8 cellular contexts compared by ENCODE assay signal in the genomic region with DNA sequence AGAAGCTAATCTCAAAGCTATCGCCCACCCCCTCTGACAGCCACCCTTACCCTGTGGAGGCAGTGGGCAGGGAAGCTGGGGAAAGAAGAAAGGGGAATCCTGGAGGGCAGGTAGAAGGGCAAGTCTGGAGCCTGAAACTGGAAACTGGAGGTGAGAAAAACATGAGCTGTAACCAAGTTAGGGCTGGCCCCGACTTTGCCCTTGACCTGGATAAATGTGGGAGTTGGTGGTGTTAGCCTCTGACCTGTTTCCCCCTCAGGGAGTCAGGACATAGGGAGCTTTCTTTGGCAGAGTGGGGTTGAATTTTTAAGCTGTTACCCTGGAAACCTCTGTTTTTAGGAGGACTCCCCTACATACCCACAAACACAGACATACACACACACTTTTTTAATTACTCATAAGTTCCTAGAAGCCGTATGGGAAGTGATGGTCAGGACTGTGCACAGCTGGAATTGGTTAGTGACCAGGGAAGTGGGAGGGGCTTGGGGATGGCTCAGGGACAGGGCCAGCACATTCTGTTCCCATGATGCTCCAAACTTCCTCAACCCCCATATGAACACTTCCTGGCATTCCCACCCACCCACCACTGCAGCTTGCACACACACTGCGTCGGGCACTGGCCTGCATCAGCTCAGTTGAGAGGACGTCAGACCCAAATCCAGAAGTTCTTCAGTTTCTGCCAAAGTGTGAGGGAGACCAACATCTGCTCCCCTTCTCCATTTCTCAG. TPM values are rescaled to one million over a fixed set of nuclear protein-coding genes. Genes with fewer than 3 reads are reported as not detected.
DNase-seq lines count a peak whose midpoint lies in the region; ATAC-seq and TF ChIP-seq lines count a peak whose summit lies in the region.

No MANE protein-coding gene starts in this region.

- H3K27ac ChIP-seq in HL-60 (replicated peaks) = peak overlapping the region; percentile 64
- H3K27ac ChIP-seq in gastroesophageal sphincter = peak overlapping the region; percentile 86 to 92 (median 88)
- peak overlapping the region; percentile 69 to 72 for H3K27ac ChIP-seq in ovary

- CTCF ChIA-PET in WTC11 (lab: Charles Lee) = interaction anchor here (0.5 to 1.6 kb wide), 5 partner anchors 12 to 1214 kb away, joined by 3 to 5 read pairs (median 4); a partner anchor contains a TSS

- peaks cover 18% of the 10 kb centered on the region for H3K4me1 Mint-ChIP-seq in WTC11

- H3K27ac Mint-ChIP-seq in WTC11 = no peak overlapping the region

- POLR2A ChIA-PET in WTC11 (lab: Charles Lee) = interaction anchor here (1.2 kb wide), 1 partner anchor 17 kb away, joined by 4 read pairs; no protein-coding TSS in a partner anchor

- H3K9me3 ChIP-seq in gastroesophageal sphincter = no peaks in the 10 kb centered on the region
- no peaks in the 10 kb centered on the region for H3K9me3 ChIP-seq in ovary

- H3K4me3 ChIP-seq in HL-60 (replicated peaks; ENCODE audit: insufficient read depth, low read length) (no peak overlapping the region), gastroesophageal sphincter (peak overlapping the region in 1 of 2 donors; percentile 19), ovary (peak overlapping the region; percentile 19)

- H3K36me3 ChIP-seq in gastroesophageal sphincter (no peaks in the 10 kb centered on the region), ovary (no peaks in the 10 kb centered on the region)

- TF ChIP-seq EP300 in gastroesophageal sphincter (IDR thresholded peaks at IDR 0.05) = peak; percentile 59
- peak; percentile 100 for TF ChIP-seq EP300 in ovary (IDR thresholded peaks at IDR 0.05)

- TF ChIP-seq CTCF in HL-60 (IDR thresholded peaks at IDR 0.05; ENCODE audit: insufficient read depth, low read length) (no peak), WTC11 (IDR thresholded peaks at IDR 0.05) (no peak), gastroesophageal sphincter (IDR thresholded peaks at IDR 0.05) (no peak), ovary (IDR thresholded peaks at IDR 0.05) (no peak)

- ATAC-seq in WTC11 (peak; percentile 63), gastroesophageal sphincter (peak; percentile 96), GM18519 (IDR thresholded peaks at IDR 0.05; ENCODE audit: low FRiP score, unreplicated experiment) (no peak)

- TF ChIP-seq POLR2A in gastroesophageal sphincter (IDR thresholded peaks at IDR 0.05) (peak; percentile 45 to 46), ovary (IDR thresholded peaks at IDR 0.05) (peak; percentile 63)

- H3K4me3 Mint-ChIP-seq in WTC11 = no peak overlapping the region

- no peaks in the 10 kb centered on the region for H3K36me3 Mint-ChIP-seq in WTC11

- H3K9me3 Mint-ChIP-seq in WTC11 = no peaks in the 10 kb centered on the region

- H3K27me3 Mint-ChIP-seq in WTC11 (ENCODE audit: low read depth) = peaks cover 12% of the 10 kb centered on the region

- peak; percentile 68 to 79 for DNase-seq in HL-60 (ENCODE audit: low read depth in 1 of 2, low spot score in 1 of 2)
- no peak for DNase-seq in WTC11 (ENCODE audit: low spot score)
- peak; percentile 87 to 98 (median 92) for DNase-seq in ovary
- DNase-seq in COLO829 (ENCODE audit: low spot score) = no peak
- DNase-seq in activated gamma-delta T cell (lab: John Stamatoyannopoulos, UW) = no peak
- no peak for DNase-seq in GF-D8 (lab: John Stamatoyannopoulos, UW)

- WGBS in gastroesophageal sphincter (ENCODE audit: low coverage in 1 of 2), 2 donors = 24% methylated on average over 4 to 6 of the region's 6 CpGs
- WGBS in ovary, 3 donors = 3 to 8% (median 5%) methylated on average over 5 to 6 of the region's 6 CpGs

- H3K4me1 ChIP-seq in gastroesophageal sphincter = peaks cover 0 to 22% (median 10%) of the 10 kb centered on the region in 3 donors
- peaks cover 9% of the 10 kb centered on the region for H3K4me1 ChIP-seq in ovary (ENCODE audit: insufficient read depth)

- H3K27me3 ChIP-seq in HL-60 (ENCODE audit: insufficient read depth, poor library complexity, severe bottlenecking) (no peaks in the 10 kb centered on the region), gastroesophageal sphincter (peaks cover 29% of the 10 kb centered on the region), ovary (no peaks in the 10 kb centered on the region)

- intact Hi-C loops in ovary (cut with DNase I) = loop anchor here in 1 of 4 donors (5.0 kb wide), 1 partner anchor 85 kb away; a partner anchor contains a TSS

TF ChIP-seq in WTC11, 78 proteins besides CTCF, POLR2A, EP300 and RAD21:
- TF ChIP-seq, protein P1, sequence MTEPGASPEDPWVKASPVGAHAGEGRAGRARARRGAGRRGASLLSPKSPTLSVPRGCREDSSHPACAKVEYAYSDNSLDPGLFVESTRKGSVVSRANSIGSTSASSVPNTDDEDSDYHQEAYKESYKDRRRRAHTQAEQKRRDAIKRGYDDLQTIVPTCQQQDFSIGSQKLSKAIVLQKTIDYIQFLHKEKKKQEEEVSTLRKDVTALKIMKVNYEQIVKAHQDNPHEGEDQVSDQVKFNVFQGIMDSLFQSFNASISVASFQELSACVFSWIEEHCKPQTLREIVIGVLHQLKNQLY (CRISPR knock-in tag; IDR thresholded peaks at IDR 0.05) = no peak
- TF ChIP-seq SMAD3 (CRISPR knock-in tag; IDR thresholded peaks at IDR 0.05; ENCODE audit: borderline replicate concordance) = no peak
- TF ChIP-seq FOXP1 (CRISPR knock-in tag; IDR thresholded peaks at IDR 0.05; ENCODE audit: borderline replicate concordance) = no peak
- TF ChIP-seq, protein P2, sequence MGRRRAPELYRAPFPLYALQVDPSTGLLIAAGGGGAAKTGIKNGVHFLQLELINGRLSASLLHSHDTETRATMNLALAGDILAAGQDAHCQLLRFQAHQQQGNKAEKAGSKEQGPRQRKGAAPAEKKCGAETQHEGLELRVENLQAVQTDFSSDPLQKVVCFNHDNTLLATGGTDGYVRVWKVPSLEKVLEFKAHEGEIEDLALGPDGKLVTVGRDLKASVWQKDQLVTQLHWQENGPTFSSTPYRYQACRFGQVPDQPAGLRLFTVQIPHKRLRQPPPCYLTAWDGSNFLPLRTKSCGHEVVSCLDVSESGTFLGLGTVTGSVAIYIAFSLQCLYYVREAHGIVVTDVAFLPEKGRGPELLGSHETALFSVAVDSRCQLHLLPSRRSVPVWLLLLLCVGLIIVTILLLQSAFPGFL (CRISPR knock-in tag; IDR thresholded peaks at IDR 0.05; ENCODE audit: borderline replicate concordance) = no peak
- TF ChIP-seq ZNF121 (CRISPR knock-in tag; IDR thresholded peaks at IDR 0.05) = no peak
- TF ChIP-seq ZNF416 (CRISPR knock-in tag; IDR thresholded peaks at IDR 0.05) = no peak
- TF ChIP-seq, protein P3, sequence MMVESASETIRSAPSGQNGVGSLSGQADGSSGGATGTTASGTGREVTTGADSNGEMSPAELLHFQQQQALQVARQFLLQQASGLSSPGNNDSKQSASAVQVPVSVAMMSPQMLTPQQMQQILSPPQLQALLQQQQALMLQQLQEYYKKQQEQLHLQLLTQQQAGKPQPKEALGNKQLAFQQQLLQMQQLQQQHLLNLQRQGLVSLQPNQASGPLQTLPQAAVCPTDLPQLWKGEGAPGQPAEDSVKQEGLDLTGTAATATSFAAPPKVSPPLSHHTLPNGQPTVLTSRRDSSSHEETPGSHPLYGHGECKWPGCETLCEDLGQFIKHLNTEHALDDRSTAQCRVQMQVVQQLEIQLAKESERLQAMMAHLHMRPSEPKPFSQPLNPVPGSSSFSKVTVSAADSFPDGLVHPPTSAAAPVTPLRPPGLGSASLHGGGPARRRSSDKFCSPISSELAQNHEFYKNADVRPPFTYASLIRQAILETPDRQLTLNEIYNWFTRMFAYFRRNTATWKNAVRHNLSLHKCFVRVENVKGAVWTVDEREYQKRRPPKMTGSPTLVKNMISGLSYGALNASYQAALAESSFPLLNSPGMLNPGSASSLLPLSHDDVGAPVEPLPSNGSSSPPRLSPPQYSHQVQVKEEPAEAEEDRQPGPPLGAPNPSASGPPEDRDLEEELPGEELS (CRISPR knock-in tag; IDR thresholded peaks at IDR 0.05) = no peak
- TF ChIP-seq, protein P4, sequence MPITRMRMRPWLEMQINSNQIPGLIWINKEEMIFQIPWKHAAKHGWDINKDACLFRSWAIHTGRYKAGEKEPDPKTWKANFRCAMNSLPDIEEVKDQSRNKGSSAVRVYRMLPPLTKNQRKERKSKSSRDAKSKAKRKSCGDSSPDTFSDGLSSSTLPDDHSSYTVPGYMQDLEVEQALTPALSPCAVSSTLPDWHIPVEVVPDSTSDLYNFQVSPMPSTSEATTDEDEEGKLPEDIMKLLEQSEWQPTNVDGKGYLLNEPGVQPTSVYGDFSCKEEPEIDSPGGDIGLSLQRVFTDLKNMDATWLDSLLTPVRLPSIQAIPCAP (CRISPR knock-in tag; IDR thresholded peaks at IDR 0.05) = no peak
- TF ChIP-seq ESRRA (CRISPR knock-in tag; IDR thresholded peaks at IDR 0.05; ENCODE audit: borderline replicate concordance) = no peak

RNA-seq across cellular contexts. Expression of a gene that starts 5.0 kb away (rescaled TPM):
- total RNA-seq in WTC11 (2021) (0.98 to 1.6 TPM (median 1.0 TPM) in 3 replicates), gastroesophageal sphincter (10 to 100 TPM in 1 of 4 donors, 1 to 10 TPM in 3; 1.4 to 29.5 (median 7.2) TPM), ovary (10 to 100 TPM in 6 of 7 donors, 1 to 10 TPM in 1; 3.6 to 42.7 (median 23.3) TPM)
- 10 to 100 TPM; 11.3 to 23.3 TPM for polyA plus RNA-seq in ovary

RNA-seq across cellular contexts. Expression of a gene that starts 18.4 kb away (rescaled TPM):
- total RNA-seq in WTC11 (2021) (32.1 to 34.5 TPM (median 34.1 TPM) in 3 replicates), gastroesophageal sphincter (10 to 100 TPM; 16.8 to 38.8 (median 29.0) TPM), ovary (10 to 100 TPM; 15.7 to 32.8 (median 23.0) TPM)
- 10 to 100 TPM; 19.3 to 26.8 TPM for polyA plus RNA-seq in ovary

RNA-seq across cellular contexts. Expression of a gene that starts 29.9 kb away (rescaled TPM):
- total RNA-seq in WTC11 (2021) (32.9 to 37.9 TPM (median 34.8 TPM) in 3 replicates), gastroesophageal sphincter (10 to 100 TPM in 3 of 4 donors, 1 to 10 TPM in 1; 9.2 to 13.1 (median 11.9) TPM), ovary (10 to 100 TPM in 6 of 7 donors, 1 to 10 TPM in 1; 8.6 to 38.9 (median 20.8) TPM)
- polyA plus RNA-seq in ovary = 10 to 100 TPM; 15.7 to 35.5 TPM

RNA-seq across cellular contexts. Expression of a gene that starts 30.2 kb away (rescaled TPM):
- 98.3 to 102 TPM (median 100 TPM) in 3 replicates for total RNA-seq in WTC11 (2021)
- total RNA-seq in gastroesophageal sphincter = 10 to 100 TPM; 50.3 to 90.5 (median 63.3) TPM
- 10 to 100 TPM; 48.0 to 60.8 (median 58.6) TPM for total RNA-seq in ovary
- 10 to 100 TPM; 71.6 to 89.3 TPM for polyA plus RNA-seq in ovary

Comparison
In these comparisons a context has a peak if more than half of its experiments do, and no peak if none do; other contexts are left out.
1. DNase-seq: peak in HL-60 (2 of 2) and ovary (5 of 5); none in WTC11 (single experiment), COLO829 (single experiment), activated gamma-delta T cell (single experiment) and GF-D8 (single experiment).
2. Peak in every context shown above with its lines, with median percentiles within 50 percentile points of each other: H3K27ac ChIP-seq.